In the genomic region with DNA sequence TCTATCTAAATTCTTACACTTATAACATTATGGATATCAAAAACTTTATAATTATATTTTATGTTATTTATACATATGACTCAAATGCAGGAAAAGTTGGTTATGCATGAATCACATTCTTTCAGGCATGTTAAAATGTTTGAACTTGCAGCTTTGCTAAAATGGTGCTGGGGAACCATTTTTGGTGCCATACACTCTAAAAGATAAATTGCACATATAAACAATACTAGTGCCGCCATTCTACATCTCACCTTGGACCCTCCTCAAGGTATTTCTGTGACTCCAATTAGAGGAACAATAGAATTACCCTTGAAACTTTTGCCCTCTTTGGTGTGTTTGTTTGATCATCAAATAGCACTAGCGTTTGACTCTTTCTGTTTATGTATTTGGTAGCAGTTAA, we compare ENCODE assay signal across 11 cellular contexts. TPM values are rescaled to one million over a fixed set of nuclear protein-coding genes. Genes with fewer than 3 reads are reported as not detected.
DNase-seq lines count a peak whose midpoint lies in the region; ATAC-seq and TF ChIP-seq lines count a peak whose summit lies in the region.
"Had no signal": no experiment of that assay in that cellular context is flagged by ENCODE, and none has a peak within 500 bp of the region (broad histone marks: within the 10 kb centered on the region; RNA-seq: fewer than 3 reads in every experiment).

No MANE protein-coding gene starts in this region.

- H3K36me3 ChIP-seq in BLaER1 (no peaks in the 10 kb centered on the region), Karpas-422 (ENCODE audit: insufficient read depth, low read length) (no peaks in the 10 kb centered on the region), uterus (no peaks in the 10 kb centered on the region)
- H3K36me3 ChIP-seq: cardiac muscle cell had no signal

- no peaks in the 10 kb centered on the region for H3K27me3 Mint-ChIP-seq in activated T-helper 2 cell treated with anti-CD3 and anti-CD28 coated beads, Interferon-gamma antibody, Interleukin-2, Interleukin-4, amounts not matched to agents 10 μg/mL and 5 μg/mL and 100 μg/mL, durations not matched to agents 14 hours and 24 hours and 36 hours (ENCODE audit: low read depth)
- no peaks in the 10 kb centered on the region for H3K27me3 Mint-ChIP-seq in memory B cell

- 0 out of 2 replicates have a peak overlapping the region, but pooled peaks have one; percentile 54 for H3K27ac ChIP-seq in BLaER1
- peak overlapping the region; percentile 55 for H3K27ac ChIP-seq in Karpas-422 (ENCODE audit: low read length)
- no peak overlapping the region for H3K27ac ChIP-seq in uterus
- H3K27ac ChIP-seq: cardiac muscle cell had no signal

- H3K9ac ChIP-seq in BLaER1 (no peak overlapping the region), Karpas-422 (ENCODE audit: low read length) (peak overlapping the region; percentile 43)

- peak overlapping the region; percentile 95 for H3K4me3 Mint-ChIP-seq in activated T-helper 2 cell treated with anti-CD3 and anti-CD28 coated beads, Interferon-gamma antibody, Interleukin-2, Interleukin-4, amounts not matched to agents 10 μg/mL and 5 μg/mL and 100 μg/mL, durations not matched to agents 14 hours and 24 hours and 36 hours (ENCODE audit: low read depth)
- H3K4me3 Mint-ChIP-seq in memory B cell: peak overlapping the region; percentile 92

- TF ChIP-seq CTCF in uterus (IDR thresholded peaks at IDR 0.05): no peak

- ATAC-seq in memory B cell (ENCODE audit: low read depth): peak; percentile 46

- peak overlapping the region; percentile 54 for H3K4me2 ChIP-seq in BLaER1
- H3K4me2 ChIP-seq in Karpas-422 (ENCODE audit: low read depth, low read length, poor library complexity, severe bottlenecking): peak overlapping the region; percentile 62

- DNase-seq in Karpas-422 (no peak), memory B cell (ENCODE audit: low spot score in 2 of 2) (peak in 1 of 2 donors; percentile 18), midbrain (lab: John Stamatoyannopoulos, UW) (no peak), uterus (no peak), NCI-H1417 treated with DMSO at 0.1 percent for 48 hours (lab: John Stamatoyannopoulos, UW) (no peak), NCI-H1436 (lab: John Stamatoyannopoulos, UW) (no peak)
- DNase-seq in activated T-helper 2 cell treated with anti-CD3 and anti-CD28 coated beads, Interferon-gamma antibody, Interleukin-2, Interleukin-4, amounts not matched to agents 10 μg/mL and 5 μg/mL and 100 μg/mL, durations not matched to agents 14 hours and 24 hours and 36 hours (ENCODE audit: low spot score): no peak
- DNase-seq: NCI-H187 treated with DMSO at 0.1 percent for 48 hours, T1000 had no signal

- H4K20me1 ChIP-seq in BLaER1 (no peaks in the 10 kb centered on the region), Karpas-422 (ENCODE audit: insufficient read depth, low read depth, low read length) (no peaks in the 10 kb centered on the region)

- no peak overlapping the region for H2AFZ ChIP-seq in Karpas-422 (ENCODE audit: low read length)

- no peaks in the 10 kb centered on the region for H3K9me2 ChIP-seq in Karpas-422 (replicated peaks; ENCODE audit: insufficient read depth, low read length)

- peaks cover 36% of the 10 kb centered on the region for H3K4me1 Mint-ChIP-seq in activated T-helper 2 cell treated with anti-CD3 and anti-CD28 coated beads, Interferon-gamma antibody, Interleukin-2, Interleukin-4, amounts not matched to agents 10 μg/mL and 5 μg/mL and 100 μg/mL, durations not matched to agents 14 hours and 24 hours and 36 hours (ENCODE audit: low read depth)
- H3K4me1 Mint-ChIP-seq in memory B cell: peaks cover 13% of the 10 kb centered on the region

- H3K79me2 ChIP-seq in Karpas-422 (ENCODE audit: low read length): peaks cover 20% of the 10 kb centered on the region; the same call in 1 of the 2 replicates

- no peaks in the 10 kb centered on the region for H3K9me3 Mint-ChIP-seq in activated T-helper 2 cell treated with anti-CD3 and anti-CD28 coated beads, Interferon-gamma antibody, Interleukin-2, Interleukin-4, amounts not matched to agents 10 μg/mL and 5 μg/mL and 100 μg/mL, durations not matched to agents 14 hours and 24 hours and 36 hours
- H3K9me3 Mint-ChIP-seq in memory B cell: no peaks in the 10 kb centered on the region

- intact Hi-C loops in activated T-helper 2 cell treated with anti-CD3 and anti-CD28 coated beads, Interferon-gamma antibody, Interleukin-2, Interleukin-4, amounts not matched to agents 10 μg/mL and 5 μg/mL and 100 μg/mL, durations not matched to agents 14 hours and 24 hours and 36 hours (cut with micrococcal nuclease): loop anchor here (2.0 to 10.0 kb wide), 5 partner anchors 146 to 1132 kb away; a partner anchor contains a TSS
- intact Hi-C loops in uterus (cut with DNase I; ENCODE audit: low total_unique reads): loop anchor here (10.0 kb wide), 1 partner anchor 290 kb away; no protein-coding TSS in a partner anchor

- H3K36me3 Mint-ChIP-seq in activated T-helper 2 cell treated with anti-CD3 and anti-CD28 coated beads, Interferon-gamma antibody, Interleukin-2, Interleukin-4, amounts not matched to agents 10 μg/mL and 5 μg/mL and 100 μg/mL, durations not matched to agents 14 hours and 24 hours and 36 hours (ENCODE audit: low read depth): no peaks in the 10 kb centered on the region
- peaks cover 2% of the 10 kb centered on the region for H3K36me3 Mint-ChIP-seq in memory B cell

- no peak for TF ChIP-seq POLR2A in uterus (IDR thresholded peaks at IDR 0.05)

- H3K27me3 ChIP-seq in BLaER1 (no peaks in the 10 kb centered on the region), Karpas-422 (ENCODE audit: low read length) (no peaks in the 10 kb centered on the region), uterus (no peaks in the 10 kb centered on the region)
- H3K27me3 ChIP-seq: cardiac muscle cell had no signal

- H3K4me1 ChIP-seq in BLaER1 (peaks cover 34% of the 10 kb centered on the region), Karpas-422 (ENCODE audit: low read length) (peaks cover 49% of the 10 kb centered on the region), uterus (no peaks in the 10 kb centered on the region)

- peak overlapping the region; percentile 98 for H3K27ac Mint-ChIP-seq in activated T-helper 2 cell treated with anti-CD3 and anti-CD28 coated beads, Interferon-gamma antibody, Interleukin-2, Interleukin-4, amounts not matched to agents 10 μg/mL and 5 μg/mL and 100 μg/mL, durations not matched to agents 14 hours and 24 hours and 36 hours
- peak overlapping the region; percentile 97 for H3K27ac Mint-ChIP-seq in memory B cell

- H3K9me3 ChIP-seq in BLaER1 (no peaks in the 10 kb centered on the region), Karpas-422 (ENCODE audit: low read length) (no peaks in the 10 kb centered on the region), uterus (no peaks in the 10 kb centered on the region)

- H3K4me3 ChIP-seq in BLaER1: peak overlapping the region; percentile 32; the same call in 1 of the 2 replicates
- peak overlapping the region; percentile 53 for H3K4me3 ChIP-seq in Karpas-422 (ENCODE audit: low read length)
- no peak overlapping the region for H3K4me3 ChIP-seq in uterus
- H3K4me3 ChIP-seq: cardiac muscle cell had no signal

RNA-seq across cellular contexts. Expression of a gene that starts 1.0 kb away (rescaled TPM):
- total RNA-seq in Karpas-422 (2014; rRNA removed; shearing (Covaris generic); ENCODE audit: low replicate concordance): 23.1 and 68.1 TPM in 2 replicates
- total RNA-seq in activated T-helper 2 cell treated with anti-CD3 and anti-CD28 coated beads, Interferon-gamma antibody, Interleukin-2, Interleukin-4, amounts not matched to agents 10 μg/mL and 5 μg/mL and 100 μg/mL, durations not matched to agents 14 hours and 24 hours and 36 hours: 16.4 and 20.9 TPM in 2 replicates
- total RNA-seq in uterus: 10 to 100 TPM; 13.3 to 75.1 (median 34.2) TPM

Comparison
In these comparisons a context has a peak if more than half of its experiments do, and no peak if none do; other contexts are left out.
1. H3K27ac ChIP-seq: peak in BLaER1 (single experiment) and Karpas-422 (single experiment); none in uterus (0 of 2).
2. H3K4me3 ChIP-seq: peak in BLaER1 (single experiment) and Karpas-422 (single experiment); none in uterus (0 of 2).